8 cellular contexts compared by ENCODE assay signal in the genomic region with DNA sequence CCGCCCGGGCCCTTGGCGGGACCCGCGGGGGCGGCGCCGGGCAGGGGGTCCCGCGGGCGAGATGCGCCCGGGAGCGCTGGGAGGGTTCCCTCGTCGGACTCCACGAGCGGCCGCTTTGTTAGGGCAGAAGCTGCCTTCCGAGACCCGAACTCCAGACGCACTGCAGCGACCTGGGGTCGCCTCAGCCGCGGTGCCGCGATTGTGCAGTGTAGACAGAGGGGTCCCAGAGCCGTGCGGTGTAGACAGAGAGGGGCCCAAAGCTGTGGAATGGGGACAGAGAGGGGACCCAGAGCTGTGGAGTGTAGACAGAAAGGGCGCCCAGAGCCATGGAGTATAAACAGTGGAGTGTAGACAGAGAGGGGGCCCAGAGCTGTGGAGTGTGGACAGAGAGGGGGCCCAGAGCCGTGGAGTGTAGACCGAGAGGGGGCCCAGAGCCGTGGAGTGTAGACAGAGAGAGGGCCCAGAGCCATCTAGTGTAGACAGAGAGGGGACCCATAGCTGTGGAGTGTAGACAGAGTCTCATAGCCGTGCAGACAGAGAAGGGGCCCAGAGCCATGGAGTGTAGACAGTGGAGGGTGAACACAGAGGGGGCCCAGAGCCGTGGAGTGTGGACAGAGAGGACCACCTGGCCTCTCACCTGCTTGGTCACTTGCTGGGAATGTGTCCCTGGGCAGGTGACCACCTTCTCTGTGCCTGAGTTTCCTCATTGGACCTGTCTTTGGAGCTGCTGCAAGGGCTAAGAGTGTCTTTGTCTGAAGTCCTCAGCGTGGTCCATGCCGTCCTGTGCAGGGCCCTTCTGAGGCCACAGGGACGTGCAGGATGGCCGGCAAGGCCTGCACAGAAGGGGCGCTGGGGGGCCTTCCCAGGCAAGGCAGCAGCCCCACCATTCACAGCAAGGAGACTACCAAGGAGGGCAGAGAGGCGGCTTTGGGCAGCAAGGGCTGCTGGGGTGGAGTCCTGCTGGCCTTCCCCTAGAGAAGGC. TPM values are rescaled to one million over a fixed set of nuclear protein-coding genes. Genes with fewer than 3 reads are reported as not detected.
A peak's percentile ranks its signal among the peaks of the same experiment; 100 is the strongest.
DNase-seq lines count a peak whose midpoint lies in the region; ATAC-seq lines count a peak whose summit lies in the region.

No MANE protein-coding gene starts in this region.

- H3K4me1 Mint-ChIP-seq in activated naive CD8-positive, alpha-beta T cell treated with anti-CD3 and anti-CD28 coated beads for 36 hours, result peaks cover 6% of the 10 kb centered on the region

- DNase-seq in activated CD4-positive, alpha-beta T cell treated with anti-CD3 and anti-CD28 coated beads for 48 hours, result peak; percentile 19
- DNase-seq in activated CD4-positive, alpha-beta T cell treated with anti-CD3 and anti-CD28 coated beads, Interleukin-2, amount 50 U/mL, for 1 hour, result no peak
- peak; percentile 13 for DNase-seq in activated naive CD8-positive, alpha-beta T cell treated with anti-CD3 and anti-CD28 coated beads for 36 hours
- no peak for DNase-seq in stimulated activated naive CD8-positive, alpha-beta T cell treated with anti-CD3 and anti-CD28 coated beads, Interleukin-15, Interleukin-2, amounts not matched to agents 100 U/mL and 50 U/mL, for 24 hours
- DNase-seq in SW480 (ENCODE audit: low spot score) (no peak), AG20443 (ENCODE audit: low spot score) (no peak)

- no peaks in the 10 kb centered on the region for H3K36me3 ChIP-seq in iPS-20b (ENCODE audit: insufficient read depth, low read depth, low read length)

- peaks cover 46% of the 10 kb centered on the region for H3K27me3 Mint-ChIP-seq in activated naive CD8-positive, alpha-beta T cell treated with anti-CD3 and anti-CD28 coated beads for 36 hours

- H3K4me3 ChIP-seq in iPS-20b (ENCODE audit: low read length), result peak overlapping the region; percentile 83

- H3K4me1 ChIP-seq in iPS-20b (ENCODE audit: insufficient read depth, low read length), result 0 out of 2 replicates have a peak, but pooled peaks cover 3% of the 10 kb centered on the region

- peaks cover 10% of the 10 kb centered on the region for H3K9me3 Mint-ChIP-seq in activated naive CD8-positive, alpha-beta T cell treated with anti-CD3 and anti-CD28 coated beads for 36 hours

- ATAC-seq in stimulated activated naive CD8-positive, alpha-beta T cell treated with anti-CD3 and anti-CD28 coated beads, Interleukin-15, Interleukin-2, amounts not matched to agents 100 U/mL and 50 U/mL, for 24 hours, result peak; percentile 2
- no peak for ATAC-seq in GM21576 (IDR thresholded peaks at IDR 0.05; ENCODE audit: unreplicated experiment)

- H3K27me3 ChIP-seq in iPS-20b (ENCODE audit: insufficient read depth, low read length), result peaks cover 29% of the 10 kb centered on the region

- H3K27ac ChIP-seq in iPS-20b (ENCODE audit: low read length), result no peak overlapping the region

- H3K27ac Mint-ChIP-seq in activated naive CD8-positive, alpha-beta T cell treated with anti-CD3 and anti-CD28 coated beads for 36 hours, result no peak overlapping the region

- peak overlapping the region; percentile 88 for H3K9ac ChIP-seq in iPS-20b (ENCODE audit: low read depth, low read length)

- peak overlapping the region; percentile 33 for H3K4me3 Mint-ChIP-seq in activated naive CD8-positive, alpha-beta T cell treated with anti-CD3 and anti-CD28 coated beads for 36 hours

- no peaks in the 10 kb centered on the region for H3K9me3 ChIP-seq in iPS-20b (ENCODE audit: insufficient read depth, low read depth, low read length)

- H3K36me3 Mint-ChIP-seq in activated naive CD8-positive, alpha-beta T cell treated with anti-CD3 and anti-CD28 coated beads for 36 hours, result no peaks in the 10 kb centered on the region

RNA-seq across cellular contexts. Expression of gene RGS12, which starts 0.9 kb away (rescaled TPM):
- 1 to 10 TPM; 1.7 to 2.9 TPM for total RNA-seq in activated naive CD8-positive, alpha-beta T cell treated with anti-CD3 and anti-CD28 coated beads for 36 hours

RNA-seq across cellular contexts. Expression of gene MSANTD1, which starts 44.7 kb away (rescaled TPM):
- under 1 TPM; 0.24 to 0.37 TPM for total RNA-seq in activated naive CD8-positive, alpha-beta T cell treated with anti-CD3 and anti-CD28 coated beads for 36 hours

Comparison
In these comparisons a context has a peak if more than half of its experiments do, and no peak if none do; other contexts are left out.
1. DNase-seq: peak in activated CD4-positive, alpha-beta T cell treated with anti-CD3 and anti-CD28 coated beads for 48 hours (single experiment) and activated naive CD8-positive, alpha-beta T cell treated with anti-CD3 and anti-CD28 coated beads for 36 hours (single experiment); none in activated CD4-positive, alpha-beta T cell treated with anti-CD3 and anti-CD28 coated beads, Interleukin-2, amount 50 U/mL, for 1 hour (single experiment), stimulated activated naive CD8-positive, alpha-beta T cell treated with anti-CD3 and anti-CD28 coated beads, Interleukin-15, Interleukin-2, amounts not matched to agents 100 U/mL and 50 U/mL, for 24 hours (single experiment), SW480 (single experiment) and AG20443 (single experiment).